29 cellular contexts compared by ENCODE assay signal in the genomic region with DNA sequence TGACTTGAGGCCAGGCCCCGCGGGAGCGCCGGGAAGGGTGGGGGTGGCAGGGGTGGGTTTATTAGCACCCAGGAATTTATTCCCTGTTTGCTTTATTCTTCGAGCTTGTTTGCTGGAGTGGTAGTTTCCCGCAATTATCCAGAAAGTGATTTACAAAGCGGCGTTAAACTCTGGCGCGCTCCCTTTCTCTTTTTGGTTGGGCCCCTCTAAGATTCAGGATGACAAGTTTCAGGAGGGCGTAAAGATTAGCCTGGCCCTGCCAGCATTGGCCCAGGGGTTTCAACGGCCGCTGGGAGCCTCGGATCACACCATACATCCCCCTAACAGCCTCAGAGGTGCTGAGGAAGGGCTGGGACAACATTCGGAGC. TPM values are rescaled to one million over a fixed set of nuclear protein-coding genes. Genes with fewer than 3 reads are reported as not detected.
DNase-seq lines count a peak whose midpoint lies in the region; ATAC-seq, FAIRE-seq and TF ChIP-seq lines count a peak whose summit lies in the region.
"Had no signal": no experiment of that assay in that cellular context is flagged by ENCODE, and none has a peak within 500 bp of the region (broad histone marks: within the 10 kb centered on the region; RNA-seq: fewer than 3 reads in every experiment).

No MANE protein-coding gene starts in this region.

- peaks cover 83% of the 10 kb centered on the region for H3K27me3 Mint-ChIP-seq in progenitor cell of endocrine pancreas
- peaks cover 32 to 41% of the 10 kb centered on the region in 2 donors for H3K27me3 Mint-ChIP-seq in natural killer cell treated with Interleukin-12 subunit alpha and Interleukin-12 subunit beta and Interleukin-15 and Interleukin-18, amount 100 ng/mL, for 72 hours

- no peak overlapping the region for H2AFZ ChIP-seq in H1 (ENCODE audit: low read length)

- H3K79me1 ChIP-seq in H1 (ENCODE audit: low read depth, low read length): no peaks in the 10 kb centered on the region

- H3K23me2 ChIP-seq in H1 (ENCODE audit: low read depth, low read length): peaks cover 5% of the 10 kb centered on the region

- WGBS in H1 (ENCODE audit: extremely low coverage in 1 of 2, insufficient coverage in 1 of 2, insufficient read length in 1 of 2, insufficient replicate concordance in 2 of 2, low coverage in 1 of 2, low lambda C conversion rate in 2 of 2, missing lambda C conversion rate in 1 of 2), 2 experiments: 5% methylated on average over 15 of the region's 15 CpGs; no CpG with 5 or more reads in 1 of the 2 experiments
- WGBS in pancreas, 2 donors: 6 to 9% methylated on average over 15 of the region's 15 CpGs

- H4K5ac ChIP-seq in H1 (ENCODE audit: insufficient read length, low read depth, low read length): no peak overlapping the region

- H4K8ac ChIP-seq in H1 (ENCODE audit: extremely low read depth, insufficient read depth, low read length): no peak overlapping the region

- no peak overlapping the region for H4K91ac ChIP-seq in H1 (replicated peaks; ENCODE audit: insufficient read length, low read length)

- TF ChIP-seq RAD21 in H1 (IDR thresholded peaks at IDR 0.05 in 1 of 2, conservative IDR thresholded peaks at IDR 0.05 in 1 of 2; ENCODE audit: low read depth in 2 of 2, low read length in 2 of 2): no peak

- H3K36me3 ChIP-seq in HEK293 (ENCODE audit: control insufficient read depth in 2 of 2, insufficient read depth in 1 of 2, low read length in 2 of 2) (no peaks in the 10 kb centered on the region), H1 (ENCODE audit: control insufficient read depth in 2 of 4, insufficient read depth in 4 of 4, low read length in 3 of 4) (peaks cover 0 to 8% (median 0%) of the 10 kb centered on the region in 4 experiments; a peak in 1 of 8 replicates), pancreas (no peaks in the 10 kb centered on the region)
- H3K36me3 ChIP-seq: vagina had no signal

- H3K9me3 Mint-ChIP-seq in progenitor cell of endocrine pancreas (ENCODE audit: low read depth): no peaks in the 10 kb centered on the region
- no peaks in the 10 kb centered on the region for H3K9me3 Mint-ChIP-seq in natural killer cell treated with Interleukin-12 subunit alpha and Interleukin-12 subunit beta and Interleukin-15 and Interleukin-18, amount 100 ng/mL, for 72 hours
- H3K9me3 Mint-ChIP-seq: activated CD4-positive, alpha-beta T cell treated with anti-CD3 and anti-CD28 coated beads, Interleukin-2, amount 10 ng/mL, durations not matched to agents 7 days and 5 days; activated T-helper 17 cell treated with anti-CD3 and anti-CD28 coated beads, Interleukin-2, amount 50 U/mL, for 72 hours; T-cell had no signal

- H3K4me3 ChIP-seq in HEK293 (ENCODE audit: low read depth, low read length) (peak overlapping the region; percentile 81), H1 (ENCODE audit: extremely low read depth in 1 of 4, insufficient read depth in 2 of 4, low read depth in 3 of 4, low read length in 4 of 4) (peak overlapping the region in 3 of 4 experiments; percentile 21 to 58 (median 23); a peak in 4 of 8 replicates), pancreas (peak overlapping the region in 2 of 4 donors; percentile 47 to 65)

- intact Hi-C loops in pancreas (cut with DNase I): no loop called here

- CTCF ChIA-PET in HEK293 (lab: Yijun Ruan, JAX) (interaction anchor here (0.6 to 0.8 kb wide), 2 partner anchors 140 to 359 kb away, joined by 3 read pairs; no protein-coding TSS in a partner anchor), H1 (lab: Charles Lee; ENCODE audit: partially characterized antibody) (interaction anchor here (0.9 to 27.3 kb wide), 12 partner anchors 15 to 84 kb away, joined by 3 to 395 read pairs (median 5); a partner anchor contains a TSS)

- peak overlapping the region; percentile 42 for H3K4ac ChIP-seq in H1 (replicated peaks; ENCODE audit: insufficient read length, low read depth, low read length)

- peak overlapping the region; percentile 14 for H3K56ac ChIP-seq in H1 (replicated peaks; ENCODE audit: insufficient read length, low read depth, low read length)

- peaks cover 2% of the 10 kb centered on the region for H3K4me1 Mint-ChIP-seq in progenitor cell of endocrine pancreas (ENCODE audit: low read depth)
- H3K4me1 Mint-ChIP-seq in natural killer cell treated with Interleukin-12 subunit alpha and Interleukin-12 subunit beta and Interleukin-15 and Interleukin-18, amount 100 ng/mL, for 72 hours (ENCODE audit: low read depth in 2 of 2): no peaks in the 10 kb centered on the region
- H3K4me1 Mint-ChIP-seq: activated CD4-positive, alpha-beta T cell treated with anti-CD3 and anti-CD28 coated beads, Interleukin-2, amount 10 ng/mL, durations not matched to agents 7 days and 5 days; activated T-helper 17 cell treated with anti-CD3 and anti-CD28 coated beads, Interleukin-2, amount 50 U/mL, for 72 hours; T-cell had no signal

- H3K79me2 ChIP-seq in H1 (ENCODE audit: control insufficient read depth in 1 of 2, insufficient read depth in 2 of 2, low read length in 2 of 2): no peaks in the 10 kb centered on the region

- no peak overlapping the region for H3K27ac Mint-ChIP-seq in progenitor cell of endocrine pancreas
- H3K27ac Mint-ChIP-seq in natural killer cell treated with Interleukin-12 subunit alpha and Interleukin-12 subunit beta and Interleukin-15 and Interleukin-18, amount 100 ng/mL, for 72 hours: no peak overlapping the region
- H3K27ac Mint-ChIP-seq: activated CD4-positive, alpha-beta T cell treated with anti-CD3 and anti-CD28 coated beads, Interleukin-2, amount 10 ng/mL, durations not matched to agents 7 days and 5 days; activated naive CD8-positive, alpha-beta T cell; activated T-helper 17 cell treated with anti-CD3 and anti-CD28 coated beads, Interleukin-2, amount 50 U/mL, for 72 hours; CD14-positive monocyte; effector memory CD8-positive, alpha-beta T cell; T-cell had no signal

- TF ChIP-seq CTCF in HEK293 (tag by site-specific recombination; IDR thresholded peaks at IDR 0.05) (no peak), H1 (IDR thresholded peaks at IDR 0.05; ENCODE audit: control extremely low read depth in 1 of 3, insufficient read depth in 1 of 3, low read depth in 1 of 3, low read length in 3 of 3) (no peak), progenitor cell of endocrine pancreas (IDR thresholded peaks at IDR 0.05; ENCODE audit: unreplicated experiment) (no peak), pancreas (IDR thresholded peaks at IDR 0.05) (no peak)

- no peak overlapping the region for H2AK5ac ChIP-seq in H1 (ENCODE audit: low read depth, low read length)

- H3K4me1 ChIP-seq in HEK293 (ENCODE audit: control insufficient read depth, insufficient read depth, low read length) (no peaks in the 10 kb centered on the region), H1 (replicated peaks in 1 of 4; ENCODE audit: control insufficient read depth in 3 of 4, insufficient read depth in 4 of 4, low read length in 3 of 4) (peaks cover 0 to 21% (median 11%) of the 10 kb centered on the region in 4 experiments; a peak in 5 of 7 replicates), pancreas (peaks cover 0 to 5% (median 0%) of the 10 kb centered on the region in 3 donors)

- no peak overlapping the region for H2BK12ac ChIP-seq in H1 (ENCODE audit: low read depth, low read length)

- no peak for TF ChIP-seq POLR2A in H1 (IDR thresholded peaks at IDR 0.05; ENCODE audit: control extremely low read depth in 1 of 2, low read depth in 2 of 2, low read length in 2 of 2)

- H3K14ac ChIP-seq in H1 (ENCODE audit: insufficient read length): no peak overlapping the region

- no peak overlapping the region for H3K9ac ChIP-seq in H1 (replicated peaks in 1 of 4; ENCODE audit: extremely low read depth in 1 of 4, low read depth in 3 of 4, low read length in 3 of 4)

- H3K4me2 ChIP-seq in H1 (ENCODE audit: insufficient read depth in 1 of 2, low read depth in 2 of 2, low read length in 2 of 2): peak overlapping the region; percentile 48 to 68; a peak in 3 of 4 replicates

- DNase-seq in AG08396 (ENCODE audit: low spot score): peak; percentile 9
- DNase-seq in H1 (ENCODE audit: low read depth in 1 of 2, low spot score in 2 of 2): no peak
- no peak for DNase-seq in progenitor cell of endocrine pancreas (ENCODE audit: low spot score, unreplicated experiment)
- no peak for DNase-seq in natural killer cell treated with Interleukin-12 subunit alpha and Interleukin-12 subunit beta and Interleukin-15 and Interleukin-18, amount 100 ng/mL, for 72 hours (ENCODE audit: low spot score)
- no peak for DNase-seq in pancreas
- DNase-seq in superior temporal gyrus (ENCODE audit: extremely low spot score): no peak
- DNase-seq: activated CD4-positive, alpha-beta T cell treated with anti-CD3 and anti-CD28 coated beads, Interleukin-2, amount 10 ng/mL, durations not matched to agents 7 days and 5 days; DMS 273 treated with DMSO at 0.1 percent for 48 hours; effector memory CD8-positive, alpha-beta T cell; Kasumi-1; NCI-H1048; NCI-H446 treated with DMSO at 0.1 percent for 48 hours; stimulated activated CD4-positive, alpha-beta T cell treated with anti-CD3 and anti-CD28 coated beads, Interleukin-4, amount 100 ng/mL, for 4 hours; T-cell had no signal

- H3K36me3 Mint-ChIP-seq in progenitor cell of endocrine pancreas (ENCODE audit: insufficient read depth): no peaks in the 10 kb centered on the region
- H3K36me3 Mint-ChIP-seq in natural killer cell treated with Interleukin-12 subunit alpha and Interleukin-12 subunit beta and Interleukin-15 and Interleukin-18, amount 100 ng/mL, for 72 hours: no peaks in the 10 kb centered on the region
- H3K36me3 Mint-ChIP-seq: activated naive CD8-positive, alpha-beta T cell; CD14-positive monocyte; T-cell had no signal

- H2BK20ac ChIP-seq in H1 (ENCODE audit: low read length): no peak overlapping the region

- no peak overlapping the region for H2BK5ac ChIP-seq in H1 (ENCODE audit: low read depth, low read length)

- no peak overlapping the region for H3K27ac ChIP-seq in HEK293 (ENCODE audit: extremely low read depth, low read depth, low read length)
- no peak overlapping the region for H3K27ac ChIP-seq in H1 (ENCODE audit: low read depth, low read length)
- H3K27ac ChIP-seq in pancreas: no peak overlapping the region
- H3K27ac ChIP-seq: vagina had no signal

- no peak overlapping the region for H2BK120ac ChIP-seq in H1 (replicated peaks; ENCODE audit: low read depth, low read length)

- peaks cover 86 to 100% (median 95%) of the 10 kb centered on the region in 4 experiments for H3K27me3 ChIP-seq in H1 (replicated peaks in 1 of 4; ENCODE audit: control insufficient read depth in 3 of 4, extremely low read depth in 1 of 4, insufficient read depth in 3 of 4, low read length in 3 of 4)
- H3K27me3 ChIP-seq in pancreas: peaks cover 0 to 43% (median 17%) of the 10 kb centered on the region in 4 donors
- H3K27me3 ChIP-seq: vagina had no signal

- H3K18ac ChIP-seq in H1 (ENCODE audit: extremely low read depth, low read length): no peak overlapping the region

- peaks cover 19 to 24% of the 10 kb centered on the region in 2 experiments for H4K20me1 ChIP-seq in H1 (replicated peaks in 1 of 2; ENCODE audit: control insufficient read depth in 1 of 2, insufficient read depth in 2 of 2, low read length in 2 of 2)

- FAIRE-seq in H1 (lab: Jason Lieb, UNC) (no peak), pancreas (lab: Jason Lieb, UNC) (no peak)
- FAIRE-seq: astrocyte, GM19239, H54, HTR-8/SVneo had no signal

- TF ChIP-seq EP300 in H1 (IDR thresholded peaks at IDR 0.05; ENCODE audit: borderline replicate concordance in 1 of 2, low read depth in 2 of 2, low read length in 2 of 2): no peak

- H2BK15ac ChIP-seq in H1 (ENCODE audit: low read length): no peak overlapping the region

- H3K4me3 Mint-ChIP-seq in progenitor cell of endocrine pancreas (ENCODE audit: low read depth): peak overlapping the region; percentile 21
- H3K4me3 Mint-ChIP-seq in natural killer cell treated with Interleukin-12 subunit alpha and Interleukin-12 subunit beta and Interleukin-15 and Interleukin-18, amount 100 ng/mL, for 72 hours: no peak overlapping the region
- H3K4me3 Mint-ChIP-seq: activated CD4-positive, alpha-beta T cell treated with anti-CD3 and anti-CD28 coated beads, Interleukin-2, amount 10 ng/mL, durations not matched to agents 7 days and 5 days; activated naive CD8-positive, alpha-beta T cell; activated T-helper 17 cell treated with anti-CD3 and anti-CD28 coated beads, Interleukin-2, amount 50 U/mL, for 72 hours; effector memory CD8-positive, alpha-beta T cell had no signal

- ATAC-seq in GM18909 (IDR thresholded peaks at IDR 0.05; ENCODE audit: poor library complexity, unreplicated experiment) (no peak), pancreas (no peak)
- no peak for ATAC-seq in natural killer cell treated with Interleukin-12 subunit alpha and Interleukin-12 subunit beta and Interleukin-15 and Interleukin-18, amount 100 ng/mL, for 72 hours
- ATAC-seq: activated T-helper 17 cell treated with anti-CD3 and anti-CD28 coated beads, Interleukin-2, amount 50 U/mL, for 72 hours; effector memory CD8-positive, alpha-beta T cell; left lobe of liver; T-cell had no signal

- H3K23ac ChIP-seq in H1 (ENCODE audit: insufficient read length): no peak overlapping the region

- POLR2A ChIA-PET in HEK293 (lab: Yijun Ruan, JAX) (no interaction called here), H1 (lab: Charles Lee; ENCODE audit: partially characterized antibody) (interaction anchor here (1.2 kb wide), 1 partner anchor 62 kb away, joined by 3 read pairs; no protein-coding TSS in a partner anchor)

- H3K9me3 ChIP-seq in HEK293 (ENCODE audit: control insufficient read depth, insufficient read depth, low read depth, low read length): no peaks in the 10 kb centered on the region
- H3K9me3 ChIP-seq in H1 (ENCODE audit: insufficient read depth in 2 of 2, low read depth in 1 of 2, low read length in 1 of 2): no peaks in the 10 kb centered on the region
- no peaks in the 10 kb centered on the region for H3K9me3 ChIP-seq in pancreas
- H3K9me3 ChIP-seq: vagina had no signal

RNA-seq across cellular contexts. Expression of a gene that starts 0.4 kb away (rescaled TPM):
- not detected in 2 replicates for total RNA-seq in H1 (2021; fragmentation: NEBNext Ultra II Directional; extraction: Animal tissue kit (Norgen Biotek cat#: 25700))
- polyA plus RNA-seq in H1 (2011; rRNA removed) (not detected in 2 replicates), pancreas (not detected)
- polyA plus RNA-seq in H1 (2011; cell fraction: cytosol; rRNA removed): not detected
- polyA plus RNA-seq in H1 (2011; cell fraction: nucleus; rRNA removed): not detected
- polyA plus RNA-seq in H1 (2012, experiment 1 of 2): not detected in 4 replicates
- polyA plus RNA-seq in H1 (2012, experiment 2 of 2): not detected
- 0.12 TPM for polyA plus RNA-seq in H1 (2013, experiment 1 of 2)
- polyA plus RNA-seq in H1 (2013, experiment 2 of 2): 0.13 TPM
- polyA minus RNA-seq in H1 (2011; rRNA and poly(A)+ RNA removed): not detected in 2 replicates
- polyA minus RNA-seq in H1 (2011; cell fraction: cytosol; rRNA and poly(A)+ RNA removed): not detected
- polyA minus RNA-seq in H1 (2011; cell fraction: nucleus; rRNA and poly(A)+ RNA removed): not detected
- total RNA-seq in progenitor cell of endocrine pancreas (not detected in 2 replicates), pancreas (under 1 TPM in 1 of 6 donors, not detected in 5; 0.31 TPM)
- total RNA-seq in natural killer cell treated with Interleukin-12 subunit alpha and Interleukin-12 subunit beta and Interleukin-15 and Interleukin-18, amount 100 ng/mL, for 72 hours: not detected
- total RNA-seq: activated CD4-positive, alpha-beta T cell treated with anti-CD3 and anti-CD28 coated beads, Interleukin-2, amount 10 ng/mL, durations not matched to agents 7 days and 5 days; activated T-helper 17 cell treated with anti-CD3 and anti-CD28 coated beads, Interleukin-2, amount 50 U/mL, for 72 hours; astrocyte; glomerular endothelial cell; left lobe of liver; mononuclear cell; renal cortical epithelial cell; T-cell; vagina had no signal
- polyA plus RNA-seq: AG04450, CD14-positive monocyte had no signal
